14 cellular contexts compared by ENCODE assay signal in the genomic region with DNA sequence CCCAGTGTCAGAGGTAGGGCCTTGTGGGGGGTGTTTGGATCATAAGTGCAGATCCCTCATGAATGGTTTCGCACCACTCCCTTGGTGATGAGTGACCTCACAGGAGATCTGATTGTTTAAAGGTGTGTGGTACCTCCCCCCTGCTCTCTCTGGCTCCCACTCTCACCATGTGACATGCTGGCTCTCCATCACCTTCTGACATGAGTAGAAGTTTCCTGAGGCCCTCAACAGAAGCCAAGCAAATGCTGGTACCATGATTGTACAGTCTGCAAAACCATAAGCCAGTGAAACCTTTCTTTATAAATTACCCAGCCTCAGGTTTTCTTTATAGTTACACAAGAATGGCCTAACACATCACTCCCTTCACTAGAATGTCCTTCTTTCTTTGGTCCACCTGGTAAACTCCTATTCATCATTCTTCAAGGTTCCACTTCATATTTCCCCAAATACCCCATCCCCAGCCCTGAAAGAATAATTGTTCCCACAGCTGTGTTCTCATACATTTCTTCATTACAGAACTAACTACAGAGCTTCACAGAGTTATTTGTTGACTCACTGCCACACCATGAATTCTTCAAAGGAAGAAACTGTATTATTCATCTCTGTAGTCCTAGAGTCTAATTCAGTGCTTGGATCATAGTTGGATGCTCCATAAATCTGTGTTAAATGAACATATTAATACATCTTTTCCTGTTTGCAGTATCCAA.
DNase-seq lines count a peak whose midpoint lies in the region; ATAC-seq, FAIRE-seq and TF ChIP-seq lines count a peak whose summit lies in the region.
"Had no signal": no experiment of that assay in that cellular context is flagged by ENCODE, and none has a peak within 500 bp of the region (broad histone marks: within the 10 kb centered on the region; RNA-seq: fewer than 3 reads in every experiment).

No MANE protein-coding gene starts in this region.

- peaks cover 3% of the 10 kb centered on the region for H3F3A ChIP-seq in smooth muscle cell (ENCODE audit: low read depth)

- BruUV-seq in GM12878 (replicated peaks; lab: Mats Ljungman, UMichigan): TSS peak; percentile 53
- no TSS peak for BruUV-seq in A673 (replicated peaks; lab: Mats Ljungman, UMichigan)

- H3K9me3 ChIP-seq in GM12878 (replicated peaks; ENCODE audit: control insufficient read depth, insufficient read depth, low read length): no peaks in the 10 kb centered on the region
- H3K9me3 ChIP-seq in smooth muscle cell (replicated peaks; ENCODE audit: low read depth): no peaks in the 10 kb centered on the region
- no peaks in the 10 kb centered on the region for H3K9me3 ChIP-seq in A673 (ENCODE audit: low read depth, low read length, poor library complexity, severe bottlenecking)

- 100% methylated on average over 1 of the region's 1 CpG for WGBS in GM12878 (ENCODE audit: insufficient coverage, insufficient replicate concordance, low lambda C conversion rate, missing lambda C conversion rate)
- WGBS in smooth muscle cell (ENCODE audit: low lambda C conversion rate): 100% methylated on average over 1 of the region's 1 CpG

- ATAC-seq in activated CD8-positive, alpha-beta memory T cell treated with anti-CD3 and anti-CD28 coated beads, Interleukin-2, amount 10 ng/mL, durations not matched to agents 7 days and 5 days: peak; percentile 9
- ATAC-seq in HG02610 (IDR thresholded peaks at IDR 0.05; ENCODE audit: unreplicated experiment) (peak; percentile 55), GM12878 (peak; percentile 7; the same call in 2 of the 3 replicates), GM19328 (IDR thresholded peaks at IDR 0.05; ENCODE audit: unreplicated experiment) (no peak)

- no peak for DNase-seq in activated CD8-positive, alpha-beta memory T cell treated with anti-CD3 and anti-CD28 coated beads, Interleukin-2, amount 10 ng/mL, durations not matched to agents 7 days and 5 days
- DNase-seq in activated CD8-positive, alpha-beta memory T cell treated with anti-CD3 and anti-CD28 coated beads for 24 hours: no peak
- DNase-seq in GM12878 (ENCODE audit: low read depth, low spot score) (no peak), smooth muscle cell (lab: John Stamatoyannopoulos, UW; ENCODE audit: unreplicated experiment) (no peak), posterior cingulate gyrus (no peak), A673 (ENCODE audit: low spot score) (no peak)
- DNase-seq: DMS153; GOT3; NCI-H2227 treated with DMSO at 0.1 percent for 48 hours; nucleus accumbens; stimulated activated CD4-positive, alpha-beta T cell treated with anti-CD3 and anti-CD28 coated beads, Interleukin-15, amount 100 ng/mL, for 24 hours; stimulated activated CD8-positive, alpha-beta memory T cell treated with anti-CD3 and anti-CD28 coated beads, Interleukin-4, amount 100 ng/mL, for 48 hours had no signal

- H4K20me1 ChIP-seq in GM12878 (ENCODE audit: control insufficient read depth, insufficient read depth) (no peaks in the 10 kb centered on the region), smooth muscle cell (ENCODE audit: low read depth) (no peaks in the 10 kb centered on the region)

- CTCF ChIA-PET in activated CD8-positive, alpha-beta memory T cell treated with anti-CD3 and anti-CD28 coated beads, Interleukin-2, amount 10 ng/mL, durations not matched to agents 7 days and 5 days (lab: Charles Lee): interaction anchor here (1.4 kb wide), 2 partner anchors 8 to 89 kb away, joined by 3 read pairs; no protein-coding TSS in a partner anchor
- CTCF ChIA-PET in GM12878 (lab: Yijun Ruan, JAX): interaction anchor here (1.0 to 2.6 kb wide), 8 partner anchors 9 to 76 kb away, joined by 3 to 9 read pairs (median 4); no protein-coding TSS in a partner anchor
- CTCF ChIA-PET in A673 (lab: Charles Lee): interaction anchor here (0.6 kb wide), 1 partner anchor 506 kb away, joined by 5 read pairs; no protein-coding TSS in a partner anchor

- H3K4me1 Mint-ChIP-seq in activated CD8-positive, alpha-beta memory T cell treated with anti-CD3 and anti-CD28 coated beads, Interleukin-2, amount 10 ng/mL, durations not matched to agents 7 days and 5 days: peaks cover 68% of the 10 kb centered on the region

- RAD21 ChIA-PET in GM12878 (lab: Charles Lee; ENCODE audit: unreplicated experiment): interaction anchor here (1.0 to 2.6 kb wide), 12 partner anchors 10 to 114 kb away, joined by 3 to 12 read pairs (median 7); no protein-coding TSS in a partner anchor

- POLR2A ChIA-PET in GM12878 (lab: Charles Lee): interaction anchor here (1.0 to 1.9 kb wide), 8 partner anchors 11 to 167 kb away, joined by 3 to 10 read pairs (median 4); no protein-coding TSS in a partner anchor
- POLR2A ChIA-PET in A673 (lab: Charles Lee; ENCODE audit: low non-redundant PET): no interaction called here

- TF ChIP-seq RAD21 in GM12878 (IDR thresholded peaks at IDR 0.05; ENCODE audit: insufficient read depth, low read depth, low read length): no peak

- SMC1A ChIA-PET in GM12878 (lab: Charles Lee; ENCODE audit: uncharacterized antibody, unreplicated experiment): interaction anchor here (1.1 to 5.3 kb wide), 13 partner anchors 9 to 152 kb away, joined by 3 to 47 read pairs (median 7); no protein-coding TSS in a partner anchor

- peak overlapping the region; percentile 11 for H3K27ac Mint-ChIP-seq in activated CD8-positive, alpha-beta memory T cell treated with anti-CD3 and anti-CD28 coated beads, Interleukin-2, amount 10 ng/mL, durations not matched to agents 7 days and 5 days

- H3K4me2 ChIP-seq in GM12878 (ENCODE audit: control insufficient read depth, insufficient read depth): no peak overlapping the region
- peak overlapping the region; percentile 34 for H3K4me2 ChIP-seq in smooth muscle cell

- peaks cover 0 to 10% of the 10 kb centered on the region in 2 experiments; a peak in 2 of 4 replicates for H3K36me3 ChIP-seq in GM12878 (ENCODE audit: control insufficient read depth in 2 of 2, insufficient read depth in 2 of 2, low read length in 1 of 2)
- H3K36me3 ChIP-seq in smooth muscle cell (ENCODE audit: low read depth): no peaks in the 10 kb centered on the region
- no peaks in the 10 kb centered on the region for H3K36me3 ChIP-seq in A673 (ENCODE audit: insufficient read depth, low read length, poor library complexity, severe bottlenecking)

- H3K9me3 Mint-ChIP-seq in activated CD8-positive, alpha-beta memory T cell treated with anti-CD3 and anti-CD28 coated beads, Interleukin-2, amount 10 ng/mL, durations not matched to agents 7 days and 5 days (ENCODE audit: low read depth): peaks cover 2% of the 10 kb centered on the region

- no peak for TF ChIP-seq EP300 in GM12878 (IDR thresholded peaks at IDR 0.05; ENCODE audit: borderline replicate concordance in 1 of 2, control insufficient read depth in 1 of 2, low read depth in 2 of 2, low read length in 2 of 2)

- no peaks in the 10 kb centered on the region for H3K79me2 ChIP-seq in GM12878 (ENCODE audit: control insufficient read depth, insufficient read depth, low read length)
- no peaks in the 10 kb centered on the region for H3K79me2 ChIP-seq in smooth muscle cell (ENCODE audit: low read depth)

- FAIRE-seq in GM12878 (lab: Jason Lieb, UNC): no peak

- no peaks in the 10 kb centered on the region for H3K27me3 ChIP-seq in GM12878 (replicated peaks in 1 of 2; ENCODE audit: control insufficient read depth in 2 of 2, insufficient read depth in 2 of 2, low read length in 1 of 2)
- no peaks in the 10 kb centered on the region for H3K27me3 ChIP-seq in smooth muscle cell (ENCODE audit: low read depth)
- H3K27me3 ChIP-seq in A673 (replicated peaks; ENCODE audit: insufficient read depth, low read depth, low read length, poor library complexity): no peaks in the 10 kb centered on the region

- in situ Hi-C loops in GM12878 (cut with MboI): loop anchor here (25.0 kb wide), 1 partner anchor 90 kb away; a partner anchor contains a TSS

- H3K4me3 ChIP-seq in GM12878 (no peak overlapping the region), smooth muscle cell (no peak overlapping the region), A673 (ENCODE audit: low read depth, low read length, poor library complexity, severe bottlenecking) (no peak overlapping the region)

- H2AFZ ChIP-seq in GM12878 (ENCODE audit: control insufficient read depth, low read depth, low read length) (no peak overlapping the region), smooth muscle cell (ENCODE audit: low read depth) (no peak overlapping the region)

- H3K36me3 Mint-ChIP-seq in activated CD8-positive, alpha-beta memory T cell treated with anti-CD3 and anti-CD28 coated beads, Interleukin-2, amount 10 ng/mL, durations not matched to agents 7 days and 5 days: peaks cover 24% of the 10 kb centered on the region

- no peak overlapping the region for H3K4me3 Mint-ChIP-seq in activated CD8-positive, alpha-beta memory T cell treated with anti-CD3 and anti-CD28 coated beads, Interleukin-2, amount 10 ng/mL, durations not matched to agents 7 days and 5 days

- H3K27ac ChIP-seq in GM12878 (ENCODE audit: control insufficient read depth, insufficient read depth): no peak overlapping the region
- peak overlapping the region; percentile 75 for H3K27ac ChIP-seq in smooth muscle cell (ENCODE audit: low read depth)
- H3K27ac ChIP-seq in A673 (ENCODE audit: low read depth, low read length, poor library complexity, severe bottlenecking): no peak overlapping the region

- H3K9ac ChIP-seq in GM12878 (ENCODE audit: control insufficient read depth, insufficient read depth, low read length) (no peak overlapping the region), smooth muscle cell (ENCODE audit: low read depth) (no peak overlapping the region)

- peaks cover 4% of the 10 kb centered on the region for H3K4me1 ChIP-seq in GM12878 (ENCODE audit: control insufficient read depth, insufficient read depth, low read length)
- H3K4me1 ChIP-seq in smooth muscle cell (ENCODE audit: low read depth): no peaks in the 10 kb centered on the region
- no peaks in the 10 kb centered on the region for H3K4me1 ChIP-seq in A673 (ENCODE audit: insufficient read depth, low read length, poor library complexity, severe bottlenecking)

- no peaks in the 10 kb centered on the region for H3K27me3 Mint-ChIP-seq in activated CD8-positive, alpha-beta memory T cell treated with anti-CD3 and anti-CD28 coated beads, Interleukin-2, amount 10 ng/mL, durations not matched to agents 7 days and 5 days

- no peak for TF ChIP-seq POLR2A in GM12878 (IDR thresholded peaks at IDR 0.05; ENCODE audit: low read depth, low read length)

- intact Hi-C loops in GM12878 (cut with micrococcal nuclease; ENCODE audit: unreplicated experiment): no loop called here
- intact Hi-C loops in posterior cingulate gyrus (cut with DNase I): no loop called here
- intact Hi-C loops in A673 (cut with micrococcal nuclease; ENCODE audit: unreplicated experiment): no loop called here

- TF ChIP-seq CTCF in GM12878 (IDR thresholded peaks at IDR 0.05 in 2 of 3, conservative IDR thresholded peaks at IDR 0.05 in 1 of 3; ENCODE audit: control insufficient read depth in 2 of 3, extremely low read depth in 1 of 3, insufficient read depth in 1 of 3, low read depth in 3 of 3, low read length in 3 of 3) (no peak), smooth muscle cell (IDR thresholded peaks at IDR 0.05; ENCODE audit: borderline replicate concordance, insufficient read depth, poor library complexity, severe bottlenecking) (no peak), A673 (conservative IDR thresholded peaks at IDR 0.05; ENCODE audit: low read depth, low read length) (no peak)

TF ChIP-seq in GM12878, 131 proteins besides CTCF, POLR2A, EP300 and RAD21 (continues in another document):
- TF ChIP-seq IKZF1 (conservative IDR thresholded peaks at IDR 0.05): 0 out of 2 replicates have a peak, but pooled peaks have one; percentile 8
- TF ChIP-seq HCFC1 (IDR thresholded peaks at IDR 0.05; ENCODE audit: low read length): no peak
